In genomic region chr17:78507526-78507925, GRCh38 we compare ENCODE assay signal across 37 cellular contexts.
"Had no signal": no experiment of that assay in that cellular context is flagged by ENCODE, and none has a peak within 500 bp of the region (broad histone marks: within the 10 kb centered on the region; RNA-seq: fewer than 3 reads in every experiment).

No MANE protein-coding gene starts in this region.

- ATAC-seq: activated CD8-positive, alpha-beta T cell treated with anti-CD3 and anti-CD28 coated beads for 36 hours; activated naive CD4-positive, alpha-beta T cell treated with anti-CD3 and anti-CD28 coated beads, Interleukin-2, amount 50 U/mL, for 72 hours; activated T-cell treated with anti-CD3 and anti-CD28 coated beads, Interleukin-2, amount 50 U/mL, for 4 hours; activated T-cell treated with anti-CD3 and anti-CD28 coated beads, Interleukin-2, amount 50 U/mL, for 72 hours; activated T-helper 17 cell treated with anti-CD3 and anti-CD28 coated beads, Interleukin-2, amount 50 U/mL, for 72 hours had no signal

- H3K4me1 ChIP-seq: adrenal gland, ascending aorta had no signal

- H3K36me3 Mint-ChIP-seq: activated CD4-positive, alpha-beta memory T cell treated with anti-CD3 and anti-CD28 coated beads for 36 hours; activated naive CD4-positive, alpha-beta T cell treated with anti-CD3 and anti-CD28 coated beads, Interleukin-2, amount 50 U/mL, for 72 hours; activated naive CD8-positive, alpha-beta T cell treated with anti-CD3 and anti-CD28 coated beads for 36 hours; brain had no signal

- H3K9me3 Mint-ChIP-seq: activated B cell treated with CpG ODN at 0.5 μM for 24 hours; activated CD4-positive, alpha-beta memory T cell treated with anti-CD3 and anti-CD28 coated beads for 36 hours; activated CD4-positive, alpha-beta T cell treated with anti-CD3 and anti-CD28 coated beads, Interleukin-2, amount 10 ng/mL, durations not matched to agents 24 days and 14 days; activated CD8-positive, alpha-beta T cell treated with anti-CD3 and anti-CD28 coated beads for 36 hours; activated naive CD4-positive, alpha-beta T cell treated with anti-CD3 and anti-CD28 coated beads for 36 hours; activated naive CD4-positive, alpha-beta T cell treated with anti-CD3 and anti-CD28 coated beads, Interleukin-2, amount 50 U/mL, for 72 hours; activated naive CD8-positive, alpha-beta T cell treated with anti-CD3 and anti-CD28 coated beads for 36 hours; activated T-cell treated with anti-CD3 and anti-CD28 coated beads, Interleukin-2, amount 50 U/mL, for 4 hours; activated T-cell treated with anti-CD3 and anti-CD28 coated beads, Interleukin-2, amount 50 U/mL, for 72 hours; activated T-helper 1 cell treated with anti-CD3 and anti-CD28 coated beads, Interleukin-12 subunit alpha, Interleukin-12 subunit beta, Interleukin-2, Interleukin-4 antibody, amounts not matched to agents 30 ng/mL and 10 ng/mL and 1 ng/mL, durations not matched to agents 14 hours and 24 hours and 36 hours; activated T-helper 17 cell treated with anti-CD3 and anti-CD28 coated beads, Interleukin-2, amount 50 U/mL, for 72 hours; central memory CD8-positive, alpha-beta T cell; T-helper 1 cell treated with Interleukin-12 subunit alpha and Interleukin-12 subunit beta and Interleukin-4 antibody, amounts not matched to agents 30 μg/mL and 1 μg/mL, for 36 hours; T-helper 2 cell treated with Interferon-gamma antibody and Interleukin-4, amounts not matched to agents 5 μg/mL and 100 μg/mL, for 36 hours had no signal

- H3K4me1 Mint-ChIP-seq: activated B cell treated with CpG ODN at 0.5 μM for 24 hours; activated CD4-positive, alpha-beta T cell treated with anti-CD3 and anti-CD28 coated beads, Interleukin-2, amount 10 ng/mL, durations not matched to agents 24 days and 14 days; activated naive CD8-positive, alpha-beta T cell treated with anti-CD3 and anti-CD28 coated beads for 36 hours; activated T-helper 17 cell treated with anti-CD3 and anti-CD28 coated beads, Interleukin-2, amount 50 U/mL, for 72 hours; brain; central memory CD8-positive, alpha-beta T cell had no signal

- H3K27me3 Mint-ChIP-seq: activated CD4-positive, alpha-beta memory T cell treated with anti-CD3 and anti-CD28 coated beads for 36 hours; activated CD8-positive, alpha-beta T cell treated with anti-CD3 and anti-CD28 coated beads for 36 hours; activated naive CD8-positive, alpha-beta T cell treated with anti-CD3 and anti-CD28 coated beads for 36 hours; activated T-helper 17 cell treated with anti-CD3 and anti-CD28 coated beads, Interleukin-2, amount 50 U/mL, for 72 hours had no signal

- FAIRE-seq: TTC549 had no signal

- H3K9me3 ChIP-seq: adrenal gland, ascending aorta had no signal

- H3K36me3 ChIP-seq: adrenal gland, ascending aorta, cardiac muscle cell had no signal

- DNase-seq: activated B cell treated with CpG ODN at 0.5 μM for 24 hours; activated CD4-positive, alpha-beta memory T cell treated with anti-CD3 and anti-CD28 coated beads for 36 hours; activated CD4-positive, alpha-beta T cell treated with anti-CD3 and anti-CD28 coated beads for 4 hours; activated CD4-positive, alpha-beta T cell treated with anti-CD3 and anti-CD28 coated beads, Interleukin-2, amount 10 ng/mL, durations not matched to agents 24 days and 14 days; activated CD4-positive, alpha-beta T cell treated with anti-CD3 and anti-CD28 coated beads, Interleukin-2, amount 50 U/mL, for 1 hour; activated CD4-positive, alpha-beta T cell treated with anti-CD3 and anti-CD28 coated beads, Interleukin-2, amount 50 U/mL, for 4 hours; activated CD4-positive, CD25-positive, alpha-beta regulatory T cell treated with anti-CD3 and anti-CD28 coated beads, Interleukin-2, amount 50 U/mL, for 72 hours; activated CD8-positive, alpha-beta memory T cell treated with anti-CD3 and anti-CD28 coated beads, Interleukin-2, amount 50 U/mL, for 4 hours; activated CD8-positive, alpha-beta T cell treated with anti-CD3 and anti-CD28 coated beads for 36 hours; activated effector memory CD4-positive, alpha-beta T cell treated with anti-CD3 and anti-CD28 coated beads, Interleukin-2, amount 50 U/mL, for 16 hours; activated gamma-delta T cell treated with Interleukin-2 at 50 U/mL for 16 hours; activated naive CD4-positive, alpha-beta T cell; activated naive CD4-positive, alpha-beta T cell treated with anti-CD3 and anti-CD28 coated beads for 36 hours; activated naive CD4-positive, alpha-beta T cell treated with anti-CD3 and anti-CD28 coated beads, Interleukin-2, amount 50 U/mL, for 16 hours; activated naive CD8-positive, alpha-beta T cell treated with anti-CD3 and anti-CD28 coated beads for 36 hours; activated T-cell treated with anti-CD3 and anti-CD28 coated beads for 4 hours; activated T-cell treated with anti-CD3 and anti-CD28 coated beads, Interleukin-2, amount 50 U/mL, for 1 hour; activated T-cell treated with anti-CD3 and anti-CD28 coated beads, Interleukin-2, amount 50 U/mL, for 4 hours; activated T-cell treated with anti-CD3 and anti-CD28 coated beads, Interleukin-2, amount 50 U/mL, for 72 hours; adrenal gland; amniotic stem cell; caudate nucleus; cerebellar nuclear complex; T-helper 1 cell; T-helper 2 cell; T-helper 9 cell had no signal

- H3K4me3 ChIP-seq: adrenal gland, ascending aorta, cardiac muscle cell had no signal

- H3K27me3 ChIP-seq: adrenal gland, ascending aorta, cardiac muscle cell had no signal

- H3K27ac ChIP-seq: adrenal gland, ascending aorta, cardiac muscle cell, VCaP had no signal

- H3K27ac Mint-ChIP-seq: activated B cell treated with CpG ODN at 0.5 μM for 24 hours; activated CD4-positive, alpha-beta memory T cell treated with anti-CD3 and anti-CD28 coated beads for 36 hours; activated CD4-positive, alpha-beta T cell treated with anti-CD3 and anti-CD28 coated beads, Interleukin-2, amount 10 ng/mL, durations not matched to agents 24 days and 14 days; activated CD8-positive, alpha-beta T cell treated with anti-CD3 and anti-CD28 coated beads for 36 hours; activated naive CD4-positive, alpha-beta T cell treated with anti-CD3 and anti-CD28 coated beads for 36 hours; activated naive CD4-positive, alpha-beta T cell treated with anti-CD3 and anti-CD28 coated beads, Interleukin-2, amount 50 U/mL, for 72 hours; activated naive CD8-positive, alpha-beta T cell treated with anti-CD3 and anti-CD28 coated beads for 36 hours; activated T-cell treated with anti-CD3 and anti-CD28 coated beads, Interleukin-2, amount 50 U/mL, for 72 hours; activated T-helper 1 cell treated with anti-CD3 and anti-CD28 coated beads, Interleukin-12 subunit alpha, Interleukin-12 subunit beta, Interleukin-2, Interleukin-4 antibody, amounts not matched to agents 30 ng/mL and 10 ng/mL and 1 ng/mL, durations not matched to agents 14 hours and 24 hours and 36 hours; activated T-helper 17 cell treated with anti-CD3 and anti-CD28 coated beads, Interleukin-2, amount 50 U/mL, for 72 hours; brain; T-helper 1 cell treated with Interleukin-12 subunit alpha and Interleukin-12 subunit beta and Interleukin-4 antibody, amounts not matched to agents 30 μg/mL and 1 μg/mL, for 36 hours; T-helper 2 cell treated with Interferon-gamma antibody and Interleukin-4, amounts not matched to agents 5 μg/mL and 100 μg/mL, for 36 hours had no signal

- H3K4me3 Mint-ChIP-seq: activated B cell treated with CpG ODN at 0.5 μM for 24 hours; activated CD4-positive, alpha-beta memory T cell treated with anti-CD3 and anti-CD28 coated beads for 36 hours; activated CD4-positive, alpha-beta T cell treated with anti-CD3 and anti-CD28 coated beads, Interleukin-2, amount 10 ng/mL, durations not matched to agents 24 days and 14 days; activated CD8-positive, alpha-beta T cell treated with anti-CD3 and anti-CD28 coated beads for 36 hours; activated naive CD4-positive, alpha-beta T cell treated with anti-CD3 and anti-CD28 coated beads for 36 hours; activated naive CD8-positive, alpha-beta T cell treated with anti-CD3 and anti-CD28 coated beads for 36 hours; activated T-cell treated with anti-CD3 and anti-CD28 coated beads, Interleukin-2, amount 50 U/mL, for 4 hours; activated T-cell treated with anti-CD3 and anti-CD28 coated beads, Interleukin-2, amount 50 U/mL, for 72 hours; activated T-helper 1 cell treated with anti-CD3 and anti-CD28 coated beads, Interleukin-12 subunit alpha, Interleukin-12 subunit beta, Interleukin-2, Interleukin-4 antibody, amounts not matched to agents 30 ng/mL and 10 ng/mL and 1 ng/mL, durations not matched to agents 14 hours and 24 hours and 36 hours; activated T-helper 17 cell treated with anti-CD3 and anti-CD28 coated beads, Interleukin-2, amount 50 U/mL, for 72 hours; brain; central memory CD8-positive, alpha-beta T cell; T-helper 1 cell treated with Interleukin-12 subunit alpha and Interleukin-12 subunit beta and Interleukin-4 antibody, amounts not matched to agents 30 μg/mL and 1 μg/mL, for 36 hours; T-helper 2 cell treated with Interferon-gamma antibody and Interleukin-4, amounts not matched to agents 5 μg/mL and 100 μg/mL, for 36 hours had no signal
